Comparison of ENCODE assay signal across 26 cellular contexts in the genomic region with DNA sequence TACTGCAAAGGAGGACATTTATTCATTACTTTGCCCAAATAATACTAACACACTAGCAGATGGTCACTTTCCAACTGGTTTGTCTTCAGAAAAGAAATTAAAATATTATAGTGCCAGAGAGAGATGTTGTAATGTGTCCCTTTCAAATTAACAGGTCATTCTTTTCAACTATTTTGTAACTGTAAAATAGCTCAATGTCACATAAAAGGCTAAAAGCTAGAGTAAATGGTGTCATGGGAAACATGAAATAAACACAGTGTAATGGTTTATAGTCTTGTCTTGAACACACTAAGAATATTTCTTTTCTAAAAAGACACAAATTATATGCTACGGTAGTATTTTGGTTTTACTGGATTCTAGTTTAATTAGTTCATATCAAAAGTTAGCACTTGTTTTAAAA.
A peak's percentile ranks its signal among the peaks of the same experiment; 100 is the strongest.
DNase-seq lines count a peak whose midpoint lies in the region; ATAC-seq, FAIRE-seq and TF ChIP-seq lines count a peak whose summit lies in the region.
"Had no signal": no experiment of that assay in that cellular context is flagged by ENCODE, and none has a peak within 500 bp of the region (broad histone marks: within the 10 kb centered on the region; RNA-seq: fewer than 3 reads in every experiment).

No MANE protein-coding gene starts in this region.

- TF ChIP-seq POLR2A in A549 (IDR thresholded peaks at IDR 0.05; ENCODE audit: low read length) (no peak), transverse colon (IDR thresholded peaks at IDR 0.05) (no peak)

- H3K4ac ChIP-seq in neuronal stem cell (ENCODE audit: low read length) = no peak overlapping the region

- H3K79me1 ChIP-seq in neuronal stem cell (ENCODE audit: low read depth, low read length) = peaks cover 2% of the 10 kb centered on the region

- H3K14ac ChIP-seq in neuronal stem cell (ENCODE audit: low read length) = no peak overlapping the region

- H3K9me3 Mint-ChIP-seq in chondrocyte (ENCODE audit: low read depth) = no peaks in the 10 kb centered on the region
- no peaks in the 10 kb centered on the region for H3K9me3 Mint-ChIP-seq in nephron progenitor cell
- no peaks in the 10 kb centered on the region for H3K9me3 Mint-ChIP-seq in HFFc6

- H2BK15ac ChIP-seq in neuronal stem cell (ENCODE audit: low read length) = no peak overlapping the region

- H3K4me3 ChIP-seq in A549 (no peak overlapping the region), transverse colon (no peak overlapping the region), neuronal stem cell (ENCODE audit: low read length in 2 of 2) (no peak overlapping the region)
- H3K4me3 ChIP-seq: GM23248, HAP-1, SK-N-MC had no signal

- H3K9me3 ChIP-seq in A549 (no peaks in the 10 kb centered on the region), transverse colon (no peaks in the 10 kb centered on the region), neuronal stem cell (replicated peaks in 1 of 2; ENCODE audit: control insufficient read depth in 2 of 2, insufficient read depth in 1 of 2, low read depth in 1 of 2, low read length in 2 of 2) (peaks cover 0 to 5% of the 10 kb centered on the region in 2 donors)
- H3K9me3 ChIP-seq: HAP-1 had no signal

- no peak for DNase-seq in A549 (ENCODE audit: low read depth in 1 of 2, low spot score in 1 of 2)
- peak; percentile 76 for DNase-seq in NCI-H446 treated with DMSO at 0.1 percent for 48 hours (lab: John Stamatoyannopoulos, UW)
- no peak for DNase-seq in chondrocyte (ENCODE audit: low spot score)
- DNase-seq in nephron progenitor cell = no peak
- DNase-seq in transverse colon = no peak
- no peak for DNase-seq in HFFc6
- DNase-seq in neuronal stem cell (ENCODE audit: low spot score) = no peak
- no peak for DNase-seq in medulla oblongata (ENCODE audit: extremely low spot score)
- DNase-seq: 8988T; AML-193; C1 segment of cervical spinal cord; CD8-positive, alpha-beta memory T cell; GF-D8; GM23248; IMR-90; MV-4-11; NCI-H1105 treated with DMSO at 0.1 percent for 48 hours; NCI-H2029 treated with DMSO at 0.1 percent for 48 hours; NCI-H226; PC-3; SHP77 treated with DMSO at 0.1 percent for 48 hours; SW 1271 had no signal

- H3K27ac Mint-ChIP-seq in chondrocyte (ENCODE audit: unreplicated experiment) = peak overlapping the region; percentile 5
- H3K27ac Mint-ChIP-seq in nephron progenitor cell = peak overlapping the region; percentile 19
- no peak overlapping the region for H3K27ac Mint-ChIP-seq in HFFc6
- H3K27ac Mint-ChIP-seq: CD8-positive, alpha-beta memory T cell had no signal

- H2AK5ac ChIP-seq in neuronal stem cell (ENCODE audit: low read depth, low read length) = no peak overlapping the region

- H4K91ac ChIP-seq in neuronal stem cell (ENCODE audit: low read depth, low read length, poor library complexity) = no peak overlapping the region

- no peak overlapping the region for H3K23ac ChIP-seq in neuronal stem cell (ENCODE audit: low read depth, low read length, poor library complexity)

- H3K27ac ChIP-seq in A549 = no peak overlapping the region
- H3K27ac ChIP-seq in transverse colon = no peak overlapping the region
- no peak overlapping the region for H3K27ac ChIP-seq in neuronal stem cell (replicated peaks; ENCODE audit: low read length)
- H3K27ac ChIP-seq: GM23248, RWPE1, SK-N-MC had no signal

- H3K4me3 Mint-ChIP-seq in chondrocyte (ENCODE audit: unreplicated experiment) (no peak overlapping the region), nephron progenitor cell (no peak overlapping the region), HFFc6 (no peak overlapping the region)
- H3K4me3 Mint-ChIP-seq: CD8-positive, alpha-beta memory T cell had no signal

- no peak overlapping the region for H2BK120ac ChIP-seq in neuronal stem cell (ENCODE audit: low read depth, low read length)

- no peak for TF ChIP-seq RAD21 in A549 (conservative IDR thresholded peaks at IDR 0.05 in 1 of 2, IDR thresholded peaks at IDR 0.05 in 1 of 2)

- no peak overlapping the region for H3K9ac ChIP-seq in neuronal stem cell (ENCODE audit: low read depth, low read length, poor library complexity)
- H3K9ac ChIP-seq: GM23248 had no signal

- CTCF ChIA-PET in A549 (lab: Yijun Ruan, JAX) = no interaction called here

- peaks cover 71% of the 10 kb centered on the region for H3K4me1 Mint-ChIP-seq in chondrocyte (ENCODE audit: low read depth)
- H3K4me1 Mint-ChIP-seq in nephron progenitor cell = peaks cover 86% of the 10 kb centered on the region
- no peaks in the 10 kb centered on the region; the same call in 1 of the 2 replicates for H3K4me1 Mint-ChIP-seq in HFFc6 (ENCODE audit: low read depth)
- H3K4me1 Mint-ChIP-seq: CD8-positive, alpha-beta memory T cell had no signal

- peak overlapping the region; percentile 39; the same call in 1 of the 3 replicates for H3K4me2 ChIP-seq in A549
- no peak overlapping the region for H3K4me2 ChIP-seq in neuronal stem cell (ENCODE audit: insufficient read depth, low read length, poor library complexity, severe bottlenecking)

- H3K4me1 ChIP-seq in A549 = peaks cover 30% of the 10 kb centered on the region
- H3K4me1 ChIP-seq in transverse colon = peaks cover 0 to 38% (median 18%) of the 10 kb centered on the region in 4 donors
- H3K4me1 ChIP-seq in neuronal stem cell (ENCODE audit: control insufficient read depth in 2 of 2, insufficient read depth in 1 of 2, low read depth in 1 of 2, low read length in 2 of 2) = peaks cover 4 to 18% of the 10 kb centered on the region in 2 donors

- H3K36me3 ChIP-seq in transverse colon (no peaks in the 10 kb centered on the region), neuronal stem cell (replicated peaks in 1 of 2; ENCODE audit: control insufficient read depth in 2 of 2, insufficient read depth in 2 of 2, low read length in 2 of 2) (peaks cover 0 to 75% of the 10 kb centered on the region in 2 donors)
- H3K36me3 ChIP-seq: HAP-1 had no signal

- TF ChIP-seq CTCF in A549 (IDR thresholded peaks at IDR 0.05) (no peak), chondrocyte (IDR thresholded peaks at IDR 0.05) (no peak), nephron progenitor cell (IDR thresholded peaks at IDR 0.05) (no peak), transverse colon (IDR thresholded peaks at IDR 0.05) (no peak), HFFc6 (IDR thresholded peaks at IDR 0.05) (no peak)

- H3K18ac ChIP-seq in neuronal stem cell (ENCODE audit: low read length) = no peak overlapping the region

- H3K27me3 ChIP-seq in transverse colon (no peaks in the 10 kb centered on the region), neuronal stem cell (ENCODE audit: control insufficient read depth in 3 of 3, insufficient read depth in 3 of 3, low read depth in 1 of 3, low read length in 3 of 3) (no peaks in the 10 kb centered on the region)

- no peak overlapping the region for H2BK12ac ChIP-seq in neuronal stem cell (ENCODE audit: low read length)

- no peak for ATAC-seq in A549
- ATAC-seq: PC-3 had no signal

- H3K27me3 Mint-ChIP-seq in chondrocyte (ENCODE audit: low read depth) (no peaks in the 10 kb centered on the region), nephron progenitor cell (ENCODE audit: low read depth, poor library complexity) (peaks cover 4% of the 10 kb centered on the region), HFFc6 (ENCODE audit: insufficient read depth) (no peaks in the 10 kb centered on the region)
- H3K27me3 Mint-ChIP-seq: CD8-positive, alpha-beta memory T cell had no signal

- TF ChIP-seq EP300 in A549 (IDR thresholded peaks at IDR 0.05) (no peak), transverse colon (IDR thresholded peaks at IDR 0.05; ENCODE audit: low read depth) (no peak)

- H3K36me3 Mint-ChIP-seq in chondrocyte (ENCODE audit: low read depth) (no peaks in the 10 kb centered on the region), nephron progenitor cell (ENCODE audit: low read depth) (peaks cover 20% of the 10 kb centered on the region), HFFc6 (ENCODE audit: low read depth) (no peaks in the 10 kb centered on the region)
- H3K36me3 Mint-ChIP-seq: CD8-positive, alpha-beta memory T cell had no signal

- intact Hi-C loops in transverse colon (cut with DNase I; ENCODE audit: low total_unique reads) = no loop called here

- no peak overlapping the region for H2BK5ac ChIP-seq in neuronal stem cell (ENCODE audit: low read length)

- no peak overlapping the region for H4K8ac ChIP-seq in neuronal stem cell (ENCODE audit: low read depth, low read length)

- no peak for FAIRE-seq in A549 (lab: Jason Lieb, UNC)
- FAIRE-seq: GM19239 had no signal

- POLR2A ChIA-PET in A549 (lab: Yijun Ruan, JAX) = no interaction called here

- no peak overlapping the region for H2AFZ ChIP-seq in neuronal stem cell (ENCODE audit: low read length)
- H2AFZ ChIP-seq: GM23248 had no signal

- 88% methylated on average over 1 of the region's 1 CpG for WGBS in A549 (ENCODE audit: missing lambda C conversion rate)
- WGBS in transverse colon (ENCODE audit: low coverage in 1 of 2), 2 donors = 73 to 75% methylated on average over 1 of the region's 1 CpG
- WGBS in neuronal stem cell (ENCODE audit: extremely low coverage in 2 of 2, insufficient read length in 2 of 2, insufficient replicate concordance in 1 of 2), 2 donors = no CpG with 5 or more reads among the region's 1 CpG

- in situ Hi-C loops in transverse colon (cut with MboI; ENCODE audit: low pct_ligation_motif_present in 1 of 4, low pct_unique_long_range_greater_than_20kb in 1 of 4, low sequenced_read_pairs in 3 of 4) = no loop called here

TF ChIP-seq in A549, 52 proteins besides CTCF, POLR2A, EP300 and RAD21:
- TF ChIP-seq HOXA7 (CRISPR knock-in tag; IDR thresholded peaks at IDR 0.05) = no peak
- TF ChIP-seq KDM1A (IDR thresholded peaks at IDR 0.05; ENCODE audit: low read depth) = no peak
- no peak for TF ChIP-seq NFE2L2 (conservative IDR thresholded peaks at IDR 0.05; ENCODE audit: low read length)
- no peak for TF ChIP-seq MAZ (IDR thresholded peaks at IDR 0.05; ENCODE audit: borderline replicate concordance, low read depth, low read length)
- TF ChIP-seq HDAC2 (IDR thresholded peaks at IDR 0.05) = no peak
- TF ChIP-seq CBX8 (IDR thresholded peaks at IDR 0.05) = no peak
- TF ChIP-seq MAFK (IDR thresholded peaks at IDR 0.05; ENCODE audit: partially characterized antibody) = no peak
- TF ChIP-seq JUN (IDR thresholded peaks at IDR 0.05) = no peak
- TF ChIP-seq NR3C1 (IDR thresholded peaks at IDR 0.05) = no peak
- no peak for TF ChIP-seq RNF2 (IDR thresholded peaks at IDR 0.05; ENCODE audit: borderline replicate concordance, low read depth)
- TF ChIP-seq, protein P1, sequence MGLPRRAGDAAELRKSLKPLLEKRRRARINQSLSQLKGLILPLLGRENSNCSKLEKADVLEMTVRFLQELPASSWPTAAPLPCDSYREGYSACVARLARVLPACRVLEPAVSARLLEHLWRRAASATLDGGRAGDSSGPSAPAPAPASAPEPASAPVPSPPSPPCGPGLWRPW (IDR thresholded peaks at IDR 0.05) = no peak
- TF ChIP-seq TFCP2L1 (CRISPR knock-in tag; IDR thresholded peaks at IDR 0.05) = no peak
- TF ChIP-seq ESRRA (IDR thresholded peaks at IDR 0.05; ENCODE audit: borderline replicate concordance, low read length) = no peak
- TF ChIP-seq FOSL2 (IDR thresholded peaks at IDR 0.05) = no peak
- no peak for TF ChIP-seq FOSL2 (CRISPR knock-in tag; IDR thresholded peaks at IDR 0.05)
- no peak for TF ChIP-seq MYC (IDR thresholded peaks at IDR 0.05; ENCODE audit: borderline replicate concordance, low read length)
- TF ChIP-seq SMC3 (IDR thresholded peaks at IDR 0.05) = no peak
TF ChIP-seq in A549: peak in this region for 0.
